34 cellular contexts compared by ENCODE assay signal in genomic region chr2:167719410-167719809, GRCh38.
"Had no signal": no experiment of that assay in that cellular context is flagged by ENCODE, and none has a peak within 500 bp of the region (broad histone marks: within the 10 kb centered on the region; RNA-seq: fewer than 3 reads in every experiment).

No MANE protein-coding gene starts in this region.

- H3K4me2 ChIP-seq: KMS-11 had no signal

- H3K9me3 ChIP-seq: MG63 had no signal

- DNase-seq: Karpas-422, Kasumi-1, KG1, MG63, MM.1S, MV-4-11, NCI-H1048, NCI-H1092, NCI-H1092 treated with DMSO at 0.1 percent for 48 hours, NCI-H1105, NCI-H1105 treated with DMSO at 0.1 percent for 48 hours, NCI-H1417, NCI-H1417 treated with DMSO at 0.1 percent for 48 hours, NCI-H1436, NCI-H1436 treated with DMSO at 0.1 percent for 48 hours, NCI-H146, NCI-H1694, NCI-H1694 treated with DMSO at 0.1 percent for 48 hours, NCI-H187, NCI-H187 treated with DMSO at 0.1 percent for 48 hours, NCI-H1930, NCI-H2029, NCI-H2029 treated with DMSO at 0.1 percent for 48 hours, NCI-H2081, NCI-H2081 treated with DMSO at 0.1 percent for 48 hours, NCI-H2107, NCI-H2171, NCI-H2171 treated with DMSO at 0.1 percent for 48 hours, NCI-H2227 treated with DMSO at 0.1 percent for 48 hours, NCI-H226, NCI-H345, NCI-H446, NCI-H446 treated with DMSO at 0.1 percent for 48 hours had no signal

- H3K4me3 ChIP-seq: MG63 had no signal

- H3K36me3 ChIP-seq: MG63 had no signal

- H3K27me3 ChIP-seq: MG63 had no signal

- H3K9ac ChIP-seq: KMS-11 had no signal

- H3K27ac ChIP-seq: KMS-11 had no signal
